Comparison of ENCODE assay signal across 26 cellular contexts in the genomic region with DNA sequence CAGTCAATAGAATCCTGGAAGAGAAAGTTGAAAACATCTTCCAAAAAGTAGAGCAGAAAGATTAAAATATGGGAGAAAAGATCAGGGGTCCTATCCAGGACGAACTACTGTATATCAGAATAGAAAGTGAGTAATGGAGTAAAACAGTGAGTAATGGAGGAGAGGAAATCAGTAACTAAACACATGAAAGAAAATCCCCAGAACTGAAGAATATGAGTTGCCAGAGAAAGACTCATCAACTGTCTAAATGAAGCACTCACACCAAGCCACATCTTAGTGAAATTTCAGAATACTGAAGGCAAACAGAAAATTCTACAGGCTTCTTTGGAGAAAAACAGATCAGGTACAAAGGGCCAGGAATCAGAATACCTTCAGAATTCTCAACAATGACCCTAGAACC. TPM values are rescaled to one million over a fixed set of nuclear protein-coding genes. Genes with fewer than 3 reads are reported as not detected.
DNase-seq lines count a peak whose midpoint lies in the region; ATAC-seq and TF ChIP-seq lines count a peak whose summit lies in the region.
"Had no signal": no experiment of that assay in that cellular context is flagged by ENCODE, and none has a peak within 500 bp of the region (broad histone marks: within the 10 kb centered on the region; RNA-seq: fewer than 3 reads in every experiment).

No MANE protein-coding gene starts in this region.

- H3K4me3 Mint-ChIP-seq in activated CD4-positive, alpha-beta memory T cell treated with anti-CD3 and anti-CD28 coated beads for 36 hours: no peak overlapping the region
- H3K4me3 Mint-ChIP-seq in activated CD4-positive, alpha-beta memory T cell treated with anti-CD3 and anti-CD28 coated beads, Interleukin-2, amount 10 ng/mL, durations not matched to agents 7 days and 5 days: no peak overlapping the region
- no peak overlapping the region for H3K4me3 Mint-ChIP-seq in stimulated activated effector memory CD8-positive, alpha-beta T cell treated with anti-CD3 and anti-CD28 coated beads, Interleukin-12 subunit alpha, Interleukin-12 subunit beta, amount 100 ng/mL, for 72 hours
- H3K4me3 Mint-ChIP-seq in activated CD8-positive, alpha-beta memory T cell treated with anti-CD3 and anti-CD28 coated beads, Interleukin-2, amount 10 ng/mL, durations not matched to agents 7 days and 5 days: no peak overlapping the region
- H3K4me3 Mint-ChIP-seq: CD4-positive, alpha-beta memory T cell; GM23338; H9 had no signal

- H3K27ac ChIP-seq in A673 (ENCODE audit: low read depth, low read length, poor library complexity, severe bottlenecking): no peak overlapping the region
- H3K27ac ChIP-seq: BLaER1 treated with 17β-estradiol and CSF1 and Interleukin-3, amounts not matched to agents 10 nM and 100 nM; RWPE1 had no signal

- ATAC-seq in activated naive CD4-positive, alpha-beta T cell treated with anti-CD3 and anti-CD28 coated beads, Interleukin-2, amount 50 U/mL, for 72 hours: peak; percentile 98
- peak; percentile 89 for ATAC-seq in stimulated activated effector memory CD8-positive, alpha-beta T cell treated with anti-CD3 and anti-CD28 coated beads, Interleukin-12 subunit alpha, Interleukin-12 subunit beta, amount 100 ng/mL, for 72 hours
- no peak for ATAC-seq in activated CD8-positive, alpha-beta memory T cell treated with anti-CD3 and anti-CD28 coated beads, Interleukin-2, amount 10 ng/mL, durations not matched to agents 7 days and 5 days
- ATAC-seq: GM23338, K562 had no signal

- TF ChIP-seq CTCF in A673 (conservative IDR thresholded peaks at IDR 0.05; ENCODE audit: low read depth, low read length): no peak

- H3K9me3 ChIP-seq in A673 (ENCODE audit: low read depth, low read length, poor library complexity, severe bottlenecking): no peaks in the 10 kb centered on the region

- H3K27me3 Mint-ChIP-seq in activated CD4-positive, alpha-beta memory T cell treated with anti-CD3 and anti-CD28 coated beads for 36 hours: peaks cover 22% of the 10 kb centered on the region
- H3K27me3 Mint-ChIP-seq in activated CD4-positive, alpha-beta memory T cell treated with anti-CD3 and anti-CD28 coated beads, Interleukin-2, amount 10 ng/mL, durations not matched to agents 7 days and 5 days: peaks cover 22% of the 10 kb centered on the region
- H3K27me3 Mint-ChIP-seq in activated CD8-positive, alpha-beta memory T cell treated with anti-CD3 and anti-CD28 coated beads, Interleukin-2, amount 10 ng/mL, durations not matched to agents 7 days and 5 days: peaks cover 31% of the 10 kb centered on the region

- DNase-seq in activated CD4-positive, alpha-beta memory T cell treated with anti-CD3 and anti-CD28 coated beads for 36 hours: no peak
- no peak for DNase-seq in activated CD4-positive, alpha-beta memory T cell treated with anti-CD3 and anti-CD28 coated beads, Interleukin-2, amount 10 ng/mL, durations not matched to agents 7 days and 5 days
- DNase-seq in activated naive CD4-positive, alpha-beta T cell treated with anti-CD3 and anti-CD28 coated beads, Interleukin-2, amount 50 U/mL, for 72 hours (ENCODE audit: low spot score in 2 of 2): no peak
- DNase-seq in activated naive CD4-positive, alpha-beta T cell (lab: John Stamatoyannopoulos, UW): no peak
- no peak for DNase-seq in stimulated activated effector memory CD8-positive, alpha-beta T cell treated with anti-CD3 and anti-CD28 coated beads, Interleukin-12 subunit alpha, Interleukin-12 subunit beta, amount 100 ng/mL, for 72 hours (ENCODE audit: low spot score in 2 of 2)
- no peak for DNase-seq in activated CD8-positive, alpha-beta memory T cell treated with anti-CD3 and anti-CD28 coated beads, Interleukin-2, amount 10 ng/mL, durations not matched to agents 7 days and 5 days
- DNase-seq in A673 (ENCODE audit: low spot score): no peak
- DNase-seq: AML-193; CD4-positive, alpha-beta memory T cell; COR-L47; H9; Kasumi-1; NCI-H1092 treated with DMSO at 0.1 percent for 48 hours; NCI-H1436; NCI-H187; NCI-H2081 treated with DMSO at 0.1 percent for 48 hours; NCI-H2171; NCI-H226; NCI-H510A; NCI-H69; SHP77 treated with DMSO at 0.1 percent for 48 hours had no signal

- H3K4me3 ChIP-seq in A673 (ENCODE audit: low read depth, low read length, poor library complexity, severe bottlenecking): no peak overlapping the region
- H3K4me3 ChIP-seq: BLaER1 treated with 17β-estradiol and CSF1 and Interleukin-3, amounts not matched to agents 10 nM and 100 nM; GM23338; K562 had no signal

- CTCF ChIA-PET in activated CD4-positive, alpha-beta memory T cell treated with anti-CD3 and anti-CD28 coated beads for 36 hours (lab: Charles Lee): no interaction called here
- CTCF ChIA-PET in activated CD4-positive, alpha-beta memory T cell treated with anti-CD3 and anti-CD28 coated beads, Interleukin-2, amount 10 ng/mL, durations not matched to agents 7 days and 5 days (lab: Charles Lee): no interaction called here
- CTCF ChIA-PET in activated CD8-positive, alpha-beta memory T cell treated with anti-CD3 and anti-CD28 coated beads, Interleukin-2, amount 10 ng/mL, durations not matched to agents 7 days and 5 days (lab: Charles Lee): no interaction called here
- CTCF ChIA-PET in A673 (lab: Charles Lee): no interaction called here

- no peaks in the 10 kb centered on the region for H3K4me1 ChIP-seq in A673 (ENCODE audit: insufficient read depth, low read length, poor library complexity, severe bottlenecking)
- H3K4me1 ChIP-seq: BLaER1 treated with 17β-estradiol and CSF1 and Interleukin-3, amounts not matched to agents 10 nM and 100 nM had no signal

- peaks cover 26% of the 10 kb centered on the region for H3K9me3 Mint-ChIP-seq in activated CD4-positive, alpha-beta memory T cell treated with anti-CD3 and anti-CD28 coated beads for 36 hours
- peaks cover 16% of the 10 kb centered on the region for H3K9me3 Mint-ChIP-seq in activated CD4-positive, alpha-beta memory T cell treated with anti-CD3 and anti-CD28 coated beads, Interleukin-2, amount 10 ng/mL, durations not matched to agents 7 days and 5 days
- H3K9me3 Mint-ChIP-seq in activated naive CD4-positive, alpha-beta T cell treated with anti-CD3 and anti-CD28 coated beads, Interleukin-2, amount 50 U/mL, for 72 hours: peaks cover 11 to 15% of the 10 kb centered on the region in 2 donors
- H3K9me3 Mint-ChIP-seq in stimulated activated effector memory CD8-positive, alpha-beta T cell treated with anti-CD3 and anti-CD28 coated beads, Interleukin-12 subunit alpha, Interleukin-12 subunit beta, amount 100 ng/mL, for 72 hours: peaks cover 11% of the 10 kb centered on the region
- H3K9me3 Mint-ChIP-seq in activated CD8-positive, alpha-beta memory T cell treated with anti-CD3 and anti-CD28 coated beads, Interleukin-2, amount 10 ng/mL, durations not matched to agents 7 days and 5 days (ENCODE audit: low read depth): peaks cover 7% of the 10 kb centered on the region

- no peaks in the 10 kb centered on the region for H3K36me3 Mint-ChIP-seq in activated CD4-positive, alpha-beta memory T cell treated with anti-CD3 and anti-CD28 coated beads for 36 hours
- H3K36me3 Mint-ChIP-seq in activated CD4-positive, alpha-beta memory T cell treated with anti-CD3 and anti-CD28 coated beads, Interleukin-2, amount 10 ng/mL, durations not matched to agents 7 days and 5 days (ENCODE audit: low read depth): peaks cover 7% of the 10 kb centered on the region
- peaks cover 19 to 41% of the 10 kb centered on the region in 2 donors for H3K36me3 Mint-ChIP-seq in activated naive CD4-positive, alpha-beta T cell treated with anti-CD3 and anti-CD28 coated beads, Interleukin-2, amount 50 U/mL, for 72 hours
- no peaks in the 10 kb centered on the region for H3K36me3 Mint-ChIP-seq in stimulated activated effector memory CD8-positive, alpha-beta T cell treated with anti-CD3 and anti-CD28 coated beads, Interleukin-12 subunit alpha, Interleukin-12 subunit beta, amount 100 ng/mL, for 72 hours
- no peaks in the 10 kb centered on the region for H3K36me3 Mint-ChIP-seq in activated CD8-positive, alpha-beta memory T cell treated with anti-CD3 and anti-CD28 coated beads, Interleukin-2, amount 10 ng/mL, durations not matched to agents 7 days and 5 days

- H3K36me3 ChIP-seq in A673 (ENCODE audit: insufficient read depth, low read length, poor library complexity, severe bottlenecking): no peaks in the 10 kb centered on the region
- H3K36me3 ChIP-seq: BLaER1 treated with 17β-estradiol and CSF1 and Interleukin-3, amounts not matched to agents 10 nM and 100 nM had no signal

- intact Hi-C loops in activated CD4-positive, alpha-beta memory T cell treated with anti-CD3 and anti-CD28 coated beads for 36 hours (cut with micrococcal nuclease): loop anchor here (1.0 to 2.0 kb wide), 3 partner anchors 9 to 40 kb away; no protein-coding TSS in a partner anchor
- intact Hi-C loops in A673 (cut with micrococcal nuclease; ENCODE audit: unreplicated experiment): no loop called here

- peak overlapping the region; percentile 61 for H3K27ac Mint-ChIP-seq in activated CD4-positive, alpha-beta memory T cell treated with anti-CD3 and anti-CD28 coated beads for 36 hours
- H3K27ac Mint-ChIP-seq in activated CD4-positive, alpha-beta memory T cell treated with anti-CD3 and anti-CD28 coated beads, Interleukin-2, amount 10 ng/mL, durations not matched to agents 7 days and 5 days: no peak overlapping the region
- peak overlapping the region in 1 of 2 donors; percentile 90 for H3K27ac Mint-ChIP-seq in activated naive CD4-positive, alpha-beta T cell treated with anti-CD3 and anti-CD28 coated beads, Interleukin-2, amount 50 U/mL, for 72 hours
- no peak overlapping the region for H3K27ac Mint-ChIP-seq in stimulated activated effector memory CD8-positive, alpha-beta T cell treated with anti-CD3 and anti-CD28 coated beads, Interleukin-12 subunit alpha, Interleukin-12 subunit beta, amount 100 ng/mL, for 72 hours
- H3K27ac Mint-ChIP-seq in activated CD8-positive, alpha-beta memory T cell treated with anti-CD3 and anti-CD28 coated beads, Interleukin-2, amount 10 ng/mL, durations not matched to agents 7 days and 5 days: no peak overlapping the region
- H3K27ac Mint-ChIP-seq: CD4-positive, alpha-beta memory T cell; GM23338; H9 had no signal

- POLR2A ChIA-PET in activated CD4-positive, alpha-beta memory T cell treated with anti-CD3 and anti-CD28 coated beads for 36 hours (lab: Charles Lee): no interaction called here
- POLR2A ChIA-PET in activated CD4-positive, alpha-beta memory T cell treated with anti-CD3 and anti-CD28 coated beads, Interleukin-2, amount 10 ng/mL, durations not matched to agents 7 days and 5 days (lab: Charles Lee): no interaction called here
- POLR2A ChIA-PET in A673 (lab: Charles Lee; ENCODE audit: low non-redundant PET): no interaction called here

- H3K4me1 Mint-ChIP-seq in activated CD4-positive, alpha-beta memory T cell treated with anti-CD3 and anti-CD28 coated beads for 36 hours (ENCODE audit: low read depth): peaks cover 9% of the 10 kb centered on the region
- no peaks in the 10 kb centered on the region for H3K4me1 Mint-ChIP-seq in activated CD4-positive, alpha-beta memory T cell treated with anti-CD3 and anti-CD28 coated beads, Interleukin-2, amount 10 ng/mL, durations not matched to agents 7 days and 5 days
- H3K4me1 Mint-ChIP-seq in stimulated activated effector memory CD8-positive, alpha-beta T cell treated with anti-CD3 and anti-CD28 coated beads, Interleukin-12 subunit alpha, Interleukin-12 subunit beta, amount 100 ng/mL, for 72 hours: no peaks in the 10 kb centered on the region
- no peaks in the 10 kb centered on the region for H3K4me1 Mint-ChIP-seq in activated CD8-positive, alpha-beta memory T cell treated with anti-CD3 and anti-CD28 coated beads, Interleukin-2, amount 10 ng/mL, durations not matched to agents 7 days and 5 days
- H3K4me1 Mint-ChIP-seq: CD4-positive, alpha-beta memory T cell; GM23338; H9 had no signal

- no TSS peak for BruUV-seq in A673 (replicated peaks; lab: Mats Ljungman, UMichigan)

- H3K27me3 ChIP-seq in A673 (replicated peaks; ENCODE audit: insufficient read depth, low read depth, low read length, poor library complexity): no peaks in the 10 kb centered on the region
- H3K27me3 ChIP-seq: BLaER1 treated with 17β-estradiol and CSF1 and Interleukin-3, amounts not matched to agents 10 nM and 100 nM had no signal

RNA-seq across cellular contexts. Expression of gene IL17A, which starts 14.9 kb away (rescaled TPM):
- total RNA-seq in activated CD4-positive, alpha-beta memory T cell treated with anti-CD3 and anti-CD28 coated beads for 36 hours: 10 to 100 TPM; 33.7 to 35.3 TPM
- total RNA-seq in activated CD4-positive, alpha-beta memory T cell treated with anti-CD3 and anti-CD28 coated beads, Interleukin-2, amount 10 ng/mL, durations not matched to agents 7 days and 5 days: 1 to 10 TPM; 5.5 to 6.2 TPM
- total RNA-seq in activated naive CD4-positive, alpha-beta T cell treated with anti-CD3 and anti-CD28 coated beads, Interleukin-2, amount 50 U/mL, for 72 hours: 1 to 10 TPM in 1 of 2 donors, under 1 TPM in 1; 0.14 to 1.3 TPM
- not detected for total RNA-seq in activated CD8-positive, alpha-beta memory T cell treated with anti-CD3 and anti-CD28 coated beads, Interleukin-2, amount 10 ng/mL, durations not matched to agents 7 days and 5 days
- not detected in 2 replicates for total RNA-seq in A673 (2021)
- total RNA-seq: CD4-positive, alpha-beta memory T cell; GM23338; H9; K562; M059J had no signal

RNA-seq across cellular contexts. Expression of gene IL17F, which starts 43.3 kb away (rescaled TPM):
- 100 to 1,000 TPM; 113 to 119 TPM for total RNA-seq in activated CD4-positive, alpha-beta memory T cell treated with anti-CD3 and anti-CD28 coated beads for 36 hours
- total RNA-seq in activated CD4-positive, alpha-beta memory T cell treated with anti-CD3 and anti-CD28 coated beads, Interleukin-2, amount 10 ng/mL, durations not matched to agents 7 days and 5 days: 10 to 100 TPM; 12.6 to 13.3 TPM
- total RNA-seq in activated naive CD4-positive, alpha-beta T cell treated with anti-CD3 and anti-CD28 coated beads, Interleukin-2, amount 50 U/mL, for 72 hours: 10 to 100 TPM in 1 of 2 donors, 1 to 10 TPM in 1; 6.2 to 13.9 TPM
- total RNA-seq in activated CD8-positive, alpha-beta memory T cell treated with anti-CD3 and anti-CD28 coated beads, Interleukin-2, amount 10 ng/mL, durations not matched to agents 7 days and 5 days: not detected
- total RNA-seq in A673 (2021): not detected in 2 replicates
- total RNA-seq: CD4-positive, alpha-beta memory T cell; GM23338; H9; K562; M059J had no signal

Comparison
In these comparisons a context has a peak if more than half of its experiments do, and no peak if none do; other contexts are left out.
1. RNA of gene IL17A, which starts 14.9 kb away (total RNA-seq): 33.7 to 35.3 TPM in activated CD4-positive, alpha-beta memory T cell treated with anti-CD3 and anti-CD28 coated beads for 36 hours; 5.5 to 6.2 TPM in activated CD4-positive, alpha-beta memory T cell treated with anti-CD3 and anti-CD28 coated beads, Interleukin-2, amount 10 ng/mL, durations not matched to agents 7 days and 5 days, 0.14 to 1.3 TPM in activated naive CD4-positive, alpha-beta T cell treated with anti-CD3 and anti-CD28 coated beads, Interleukin-2, amount 50 U/mL, for 72 hours, not detected in activated CD8-positive, alpha-beta memory T cell treated with anti-CD3 and anti-CD28 coated beads, Interleukin-2, amount 10 ng/mL, durations not matched to agents 7 days and 5 days and not detected in A673; every median in the first group is over 4 times any median in the second.
2. RNA of gene IL17F, which starts 43.3 kb away (total RNA-seq): 113 to 119 TPM in activated CD4-positive, alpha-beta memory T cell treated with anti-CD3 and anti-CD28 coated beads for 36 hours; 6.2 to 13.9 TPM in activated naive CD4-positive, alpha-beta T cell treated with anti-CD3 and anti-CD28 coated beads, Interleukin-2, amount 50 U/mL, for 72 hours, 12.6 to 13.3 TPM in activated CD4-positive, alpha-beta memory T cell treated with anti-CD3 and anti-CD28 coated beads, Interleukin-2, amount 10 ng/mL, durations not matched to agents 7 days and 5 days, not detected in activated CD8-positive, alpha-beta memory T cell treated with anti-CD3 and anti-CD28 coated beads, Interleukin-2, amount 10 ng/mL, durations not matched to agents 7 days and 5 days and not detected in A673; every median in the first group is over 4 times any median in the second.